8 cellular contexts compared by ENCODE assay signal in the genomic region with DNA sequence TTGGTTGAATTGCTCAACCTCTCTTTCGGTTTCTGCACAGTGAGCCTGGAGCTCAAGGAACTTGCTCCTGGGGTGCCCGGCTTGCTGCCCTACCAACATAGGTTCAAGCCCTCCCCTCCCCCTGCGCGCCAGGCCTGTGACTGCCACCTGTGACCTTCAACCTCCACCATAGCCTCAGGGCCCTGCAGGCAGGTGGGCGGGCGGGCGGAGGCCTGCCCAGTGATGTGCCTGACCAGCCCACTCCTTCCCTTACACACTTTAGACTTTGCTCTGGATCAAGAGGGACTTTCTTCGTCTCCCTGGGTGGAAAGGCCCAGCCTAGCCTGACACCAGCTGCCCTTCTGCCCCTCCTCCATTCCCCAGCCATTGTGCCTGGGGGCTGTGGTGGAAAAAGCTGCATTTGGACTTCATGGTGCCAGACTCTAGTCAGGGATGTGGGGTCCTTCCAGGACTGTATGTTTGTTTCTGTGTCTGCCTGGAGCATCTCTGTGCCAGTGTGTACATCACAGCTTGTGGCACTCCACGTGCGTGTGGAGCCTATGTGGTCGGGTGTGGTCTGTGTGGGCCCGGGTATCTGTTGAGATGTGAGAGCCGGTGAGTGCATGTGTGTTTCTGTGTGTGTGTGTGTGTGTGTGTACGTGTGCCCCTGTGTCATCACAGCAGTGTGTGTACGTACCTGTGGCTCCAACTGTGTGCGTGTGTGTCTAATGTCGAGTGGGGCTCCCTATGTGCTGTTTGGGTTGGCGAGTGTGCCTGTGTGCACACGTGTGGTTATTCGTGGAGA. TPM values are rescaled to one million over a fixed set of nuclear protein-coding genes. Genes with fewer than 3 reads are reported as not detected.
DNase-seq lines count a peak whose midpoint lies in the region; ATAC-seq and TF ChIP-seq lines count a peak whose summit lies in the region.

No MANE protein-coding gene starts in this region.

- no peaks in the 10 kb centered on the region for H3F3A ChIP-seq in PC-9 (ENCODE audit: insufficient read depth, low read depth)

- BruUV-seq in PC-9 (replicated peaks; lab: Mats Ljungman, UMichigan): no TSS peak

- TF ChIP-seq CTCF in right atrium auricular region (IDR thresholded peaks at IDR 0.05) (no peak), NB4 (IDR thresholded peaks at IDR 0.05; ENCODE audit: low read depth, low read length) (no peak), heart left ventricle (IDR thresholded peaks at IDR 0.05) (no peak), upper lobe of left lung (IDR thresholded peaks at IDR 0.05) (no peak), PC-9 (conservative IDR thresholded peaks at IDR 0.05) (no peak)

- peak; percentile 69 for DNase-seq in Right ventricle myocardium superior
- DNase-seq in right atrium auricular region (ENCODE audit: low spot score): no peak
- peak; percentile 96 for DNase-seq in NB4 (ENCODE audit: low read depth)
- peak in 4 of 5 donors; percentile 27 to 49 (median 45) for DNase-seq in heart left ventricle
- DNase-seq in upper lobe of left lung: peak; percentile 66 to 80
- no peak for DNase-seq in HEK293T (ENCODE audit: extremely low spot score)
- no peak for DNase-seq in PC-9
- no peak for DNase-seq in HT-29 (ENCODE audit: low spot score)

- ATAC-seq in Right ventricle myocardium superior (ENCODE audit: poor library complexity): no peak
- ATAC-seq in heart left ventricle: no peak
- ATAC-seq in upper lobe of left lung (ENCODE audit: low FRiP score in 2 of 2): peak; percentile 19 to 61

- peaks cover 10% of the 10 kb centered on the region for H3K36me3 ChIP-seq in right atrium auricular region
- peaks cover 0 to 29% (median 0%) of the 10 kb centered on the region in 9 donors for H3K36me3 ChIP-seq in heart left ventricle
- H3K36me3 ChIP-seq in upper lobe of left lung: peaks cover 4 to 30% (median 18%) of the 10 kb centered on the region in 4 donors
- H3K36me3 ChIP-seq in PC-9 (ENCODE audit: low read depth): no peaks in the 10 kb centered on the region

- H3K79me2 ChIP-seq in PC-9 (ENCODE audit: low read depth): peaks cover 10% of the 10 kb centered on the region; the same call in 1 of the 2 replicates

- TF ChIP-seq POLR2A in NB4 (IDR thresholded peaks at IDR 0.05; ENCODE audit: extremely low read depth, insufficient read length) (no peak), heart left ventricle (IDR thresholded peaks at IDR 0.05) (no peak), upper lobe of left lung (IDR thresholded peaks at IDR 0.05) (no peak)

- CTCF ChIA-PET in HEK293T (lab: Yijun Ruan, JAX): no interaction called here
- CTCF ChIA-PET in PC-9 (lab: Charles Lee): interaction anchor here (0.7 kb wide), 1 partner anchor 56 kb away, joined by 3 read pairs; no protein-coding TSS in a partner anchor

- intact Hi-C loops in Right ventricle myocardium superior (cut with DNase I) (no loop called here), heart left ventricle (cut with DNase I) (no loop called here), PC-9 (cut with micrococcal nuclease; ENCODE audit: unreplicated experiment) (no loop called here)

- H3K4me1 ChIP-seq in right atrium auricular region (peaks cover 0 to 51% of the 10 kb centered on the region in 2 donors), heart left ventricle (peaks cover 5 to 82% (median 14%) of the 10 kb centered on the region in 12 donors), upper lobe of left lung (peaks cover 58 to 88% (median 65%) of the 10 kb centered on the region in 4 donors), PC-9 (replicated peaks; ENCODE audit: insufficient read depth) (no peaks in the 10 kb centered on the region)

- H4K20me1 ChIP-seq in PC-9 (ENCODE audit: insufficient read depth): no peaks in the 10 kb centered on the region

- no peak overlapping the region for H3K27ac ChIP-seq in right atrium auricular region
- peak overlapping the region in 1 of 12 donors; percentile 88 for H3K27ac ChIP-seq in heart left ventricle
- peak overlapping the region in 3 of 4 donors; percentile 7 to 96 (median 63) for H3K27ac ChIP-seq in upper lobe of left lung
- no peak overlapping the region for H3K27ac ChIP-seq in PC-9

- no peaks in the 10 kb centered on the region for H3K9me2 ChIP-seq in PC-9 (ENCODE audit: insufficient read depth)

- H3K27me3 ChIP-seq in right atrium auricular region (no peaks in the 10 kb centered on the region), heart left ventricle (no peaks in the 10 kb centered on the region), upper lobe of left lung (no peaks in the 10 kb centered on the region), PC-9 (ENCODE audit: insufficient read depth, low read depth) (no peaks in the 10 kb centered on the region)

- no peak overlapping the region for H2AFZ ChIP-seq in PC-9

- no peak overlapping the region for H3K4me2 ChIP-seq in PC-9

- no peak for TF ChIP-seq EP300 in upper lobe of left lung (IDR thresholded peaks at IDR 0.05)

- H3K4me3 ChIP-seq in right atrium auricular region (no peak overlapping the region), NB4 (ENCODE audit: low read depth, low read length) (peak overlapping the region; percentile 50), heart left ventricle (peak overlapping the region in 3 of 12 donors; percentile 3 to 53 (median 24)), upper lobe of left lung (peak overlapping the region in 2 of 4 donors; percentile 18 to 28), PC-9 (no peak overlapping the region)

- 80 to 89% (median 83%) methylated on average over 19 to 20 of the region's 20 CpGs for WGBS in heart left ventricle, 4 donors
- 57 to 65% methylated on average over 13 to 20 of the region's 20 CpGs for WGBS in upper lobe of left lung, 2 donors

- POLR2A ChIA-PET in HEK293T (lab: Yijun Ruan, JAX) (interaction anchor here (0.5 kb wide), 1 partner anchor 155 kb away, joined by 3 read pairs; no protein-coding TSS in a partner anchor), PC-9 (lab: Charles Lee; ENCODE audit: unreplicated experiment) (interaction anchor here (0.8 kb wide), 1 partner anchor 41 kb away, joined by 5 read pairs; no protein-coding TSS in a partner anchor)

- H3K9me3 ChIP-seq in right atrium auricular region (no peaks in the 10 kb centered on the region), heart left ventricle (no peaks in the 10 kb centered on the region), upper lobe of left lung (no peaks in the 10 kb centered on the region), PC-9 (ENCODE audit: insufficient read depth, low read depth) (no peaks in the 10 kb centered on the region)

TF ChIP-seq in HEK293T, 16 proteins besides CTCF, POLR2A, EP300 and RAD21:
- no peak for TF ChIP-seq BHLHE40 (IDR thresholded peaks at IDR 0.05; ENCODE audit: borderline replicate concordance)
- TF ChIP-seq FOXK2 (IDR thresholded peaks at IDR 0.05): no peak
- no peak for TF ChIP-seq ZNF384 (IDR thresholded peaks at IDR 0.05)
- no peak for TF ChIP-seq SP1 (IDR thresholded peaks at IDR 0.05)
- TF ChIP-seq HDGF (IDR thresholded peaks at IDR 0.05; ENCODE audit: borderline replicate concordance): no peak
- TF ChIP-seq FOXM1 (IDR thresholded peaks at IDR 0.05; ENCODE audit: borderline replicate concordance): no peak
- TF ChIP-seq SUZ12 (IDR thresholded peaks at IDR 0.05): no peak
- TF ChIP-seq, protein P1, sequence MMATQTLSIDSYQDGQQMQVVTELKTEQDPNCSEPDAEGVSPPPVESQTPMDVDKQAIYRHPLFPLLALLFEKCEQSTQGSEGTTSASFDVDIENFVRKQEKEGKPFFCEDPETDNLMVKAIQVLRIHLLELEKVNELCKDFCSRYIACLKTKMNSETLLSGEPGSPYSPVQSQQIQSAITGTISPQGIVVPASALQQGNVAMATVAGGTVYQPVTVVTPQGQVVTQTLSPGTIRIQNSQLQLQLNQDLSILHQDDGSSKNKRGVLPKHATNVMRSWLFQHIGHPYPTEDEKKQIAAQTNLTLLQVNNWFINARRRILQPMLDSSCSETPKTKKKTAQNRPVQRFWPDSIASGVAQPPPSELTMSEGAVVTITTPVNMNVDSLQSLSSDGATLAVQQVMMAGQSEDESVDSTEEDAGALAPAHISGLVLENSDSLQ (IDR thresholded peaks at IDR 0.05): no peak
- no peak for TF ChIP-seq L3MBTL2 (conservative IDR thresholded peaks at IDR 0.05)
- no peak for TF ChIP-seq FOXA1 (IDR thresholded peaks at IDR 0.05)
- TF ChIP-seq TARDBP (IDR thresholded peaks at IDR 0.05): no peak

RNA-seq across cellular contexts. Expression of a gene that starts 9.5 kb away (rescaled TPM):
- total RNA-seq in Right ventricle myocardium superior: 15.3 TPM
- total RNA-seq in right atrium auricular region: 10 to 100 TPM; 11.1 to 14.8 TPM
- 10 to 100 TPM in 6 of 9 donors, 1 to 10 TPM in 3; 5.3 to 44.5 (median 11.6) TPM for total RNA-seq in heart left ventricle
- polyA plus RNA-seq in heart left ventricle: 10 to 100 TPM in 1 of 2 donors, 1 to 10 TPM in 1; 7.8 to 13.4 TPM
- 100 to 1,000 TPM in 1 of 6 donors, 10 to 100 TPM in 5; 57.7 to 116 (median 67.9) TPM for total RNA-seq in upper lobe of left lung
- total RNA-seq in PC-9 (2021): 30.1 and 34.3 TPM in 2 replicates
- total RNA-seq in HT-29 (2014; rRNA removed; shearing (Covaris generic)): 5.2 and 5.9 TPM in 2 replicates

RNA-seq across cellular contexts. Expression of a gene that starts 40.3 kb away (rescaled TPM):
- 9.8 TPM for total RNA-seq in Right ventricle myocardium superior
- total RNA-seq in right atrium auricular region: 1 to 10 TPM; 6.2 to 6.8 TPM
- total RNA-seq in heart left ventricle: 10 to 100 TPM in 3 of 9 donors, 1 to 10 TPM in 6; 5.4 to 16.2 (median 8.8) TPM
- 1 to 10 TPM; 5.0 to 9.3 TPM for polyA plus RNA-seq in heart left ventricle
- 10 to 100 TPM in 4 of 6 donors, 1 to 10 TPM in 2; 5.1 to 19.9 (median 12.8) TPM for total RNA-seq in upper lobe of left lung
- 30.8 and 31.0 TPM in 2 replicates for total RNA-seq in PC-9 (2021)
- 10.6 and 12.0 TPM in 2 replicates for total RNA-seq in HT-29 (2014; rRNA removed; shearing (Covaris generic))

Comparison
In these comparisons a context has a peak if more than half of its experiments do, and no peak if none do; other contexts are left out.
1. DNase-seq: peak in Right ventricle myocardium superior (single experiment), NB4 (single experiment), heart left ventricle (4 of 5) and upper lobe of left lung (2 of 2); none in right atrium auricular region (single experiment), HEK293T (single experiment), PC-9 (0 of 2) and HT-29 (single experiment).
2. ATAC-seq: peak in upper lobe of left lung (2 of 2); none in Right ventricle myocardium superior (single experiment) and heart left ventricle (0 of 4).
3. H3K27ac ChIP-seq: peak in upper lobe of left lung (3 of 4); none in right atrium auricular region (0 of 2) and PC-9 (single experiment).